24 cellular contexts compared by ENCODE assay signal in genomic region chr6:151306269-151306783, GRCh38.
DNase-seq lines count a peak whose midpoint lies in the region; ATAC-seq, FAIRE-seq and TF ChIP-seq lines count a peak whose summit lies in the region.
"Had no signal": no experiment of that assay in that cellular context is flagged by ENCODE, and none has a peak within 500 bp of the region (broad histone marks: within the 10 kb centered on the region; RNA-seq: fewer than 3 reads in every experiment).

No MANE protein-coding gene starts in this region.

- peaks cover 0 to 11% of the 10 kb centered on the region in 2 experiments; a peak in 2 of 4 replicates for H3K79me1 ChIP-seq in IMR-90 (ENCODE audit: low read depth in 1 of 2, low read length in 2 of 2)

- no peak overlapping the region for H3K27ac ChIP-seq in IMR-90 (ENCODE audit: insufficient read depth, low read length)
- H3K27ac ChIP-seq in K562 (ENCODE audit: extremely low read depth, low read depth, low read length) = no peak overlapping the region
- peak overlapping the region in 3 of 4 donors; percentile 14 to 93 (median 66) for H3K27ac ChIP-seq in sigmoid colon

- H3K36me3 ChIP-seq in IMR-90 (ENCODE audit: control insufficient read depth, insufficient read depth, low read length) = peaks cover 8% of the 10 kb centered on the region
- no peaks in the 10 kb centered on the region for H3K36me3 ChIP-seq in K562 (ENCODE audit: control insufficient read depth, insufficient read depth, low read length)
- peaks cover 0 to 25% (median 4%) of the 10 kb centered on the region in 4 donors for H3K36me3 ChIP-seq in sigmoid colon

- 90% methylated on average over 5 of the region's 12 CpGs; no CpG with 5 or more reads in 1 of the 2 experiments for WGBS in IMR-90 (ENCODE audit: extremely low coverage in 2 of 2, insufficient read length in 1 of 2), 2 experiments
- 7% methylated on average over 12 of the region's 12 CpGs for WGBS in K562 (ENCODE audit: insufficient coverage, low coverage, missing lambda C conversion rate)
- 87 to 90% methylated on average over 12 of the region's 12 CpGs for WGBS in sigmoid colon, 2 donors

- in situ Hi-C loops in IMR-90 (cut with MboI; ENCODE audit: low sequenced_read_pairs) (no loop called here), K562 (cut with MboI) (no loop called here)

- no peak overlapping the region for H3K56ac ChIP-seq in IMR-90 (ENCODE audit: extremely low read depth, insufficient read depth, low read length)

- ATAC-seq in IMR-90 (ENCODE audit: low read depth) (no peak), K562 (no peak)

- no peak overlapping the region for H3K9ac ChIP-seq in IMR-90 (ENCODE audit: low read depth, low read length)
- H3K9ac ChIP-seq in K562 (ENCODE audit: insufficient read depth in 1 of 2, low read depth in 2 of 2, low read length in 2 of 2) = no peak overlapping the region

- intact Hi-C loops in IMR-90 (cut with micrococcal nuclease) (no loop called here), K562 (cut with micrococcal nuclease) (no loop called here), sigmoid colon (cut with DNase I) (no loop called here)

- no peak overlapping the region for H4K91ac ChIP-seq in IMR-90 (ENCODE audit: insufficient read depth, low read depth, low read length)

- BruUV-seq in IMR-90 (replicated peaks; lab: Mats Ljungman, UMichigan) = no TSS peak
- no TSS peak for BruUV-seq in K562 (replicated peaks; lab: Mats Ljungman, UMichigan)

- TF ChIP-seq RAD21 in IMR-90 (IDR thresholded peaks at IDR 0.05; ENCODE audit: low read length) (no peak), K562 (CRISPR knock-in tag; conservative IDR thresholded peaks at IDR 0.05 in 1 of 2, IDR thresholded peaks at IDR 0.05 in 1 of 2) (no peak)

- no peaks in the 10 kb centered on the region for H3K9me3 ChIP-seq in IMR-90 (ENCODE audit: control insufficient read depth, insufficient read depth, low read length)
- no peaks in the 10 kb centered on the region for H3K9me3 ChIP-seq in K562 (replicated peaks; ENCODE audit: control insufficient read depth, insufficient read depth, low read depth, low read length)
- no peaks in the 10 kb centered on the region for H3K9me3 ChIP-seq in sigmoid colon

- no peak overlapping the region for H2AK5ac ChIP-seq in IMR-90 (ENCODE audit: low read depth, low read length)

- H3K4me1 ChIP-seq in IMR-90 (ENCODE audit: control insufficient read depth, insufficient read depth, low read length) (peaks cover 3% of the 10 kb centered on the region; the same call in 1 of the 2 replicates), K562 (replicated peaks in 1 of 2; ENCODE audit: control insufficient read depth in 2 of 2, insufficient read depth in 2 of 2, low read length in 2 of 2) (no peaks in the 10 kb centered on the region; a peak in 1 of 5 replicates), sigmoid colon (peaks cover 0 to 65% (median 28%) of the 10 kb centered on the region in 4 donors)

- no peak for TF ChIP-seq CTCF in IMR-90 (conservative IDR thresholded peaks at IDR 0.05; ENCODE audit: low read depth, low read length)
- no peak for TF ChIP-seq CTCF in K562 (IDR thresholded peaks at IDR 0.05 in 2 of 3, conservative IDR thresholded peaks at IDR 0.05 in 1 of 3; ENCODE audit: insufficient read depth in 2 of 3, low read depth in 1 of 3, low read length in 3 of 3)
- TF ChIP-seq CTCF in sigmoid colon (IDR thresholded peaks at IDR 0.05) = no peak

- no peak overlapping the region for H3K18ac ChIP-seq in IMR-90 (ENCODE audit: low read depth, low read length)

- H2BK15ac ChIP-seq in IMR-90 (ENCODE audit: low read depth, low read length) = no peak overlapping the region

- H2AK9ac ChIP-seq in IMR-90 (replicated peaks; ENCODE audit: low read depth, low read length, poor library complexity) = no peak overlapping the region

- no peaks in the 10 kb centered on the region for H3K79me2 ChIP-seq in K562 (ENCODE audit: control insufficient read depth, insufficient read depth, low read length)

- no peak for FAIRE-seq in K562 (lab: Jason Lieb, UNC)
- FAIRE-seq: GM12891, H1 had no signal

- no peak overlapping the region for H3K4me3 ChIP-seq in IMR-90 (ENCODE audit: insufficient read depth, low read depth, low read length)
- H3K4me3 ChIP-seq in K562 = no peak overlapping the region
- no peak overlapping the region for H3K4me3 ChIP-seq in sigmoid colon

- H2BK20ac ChIP-seq in IMR-90 (ENCODE audit: low read depth, low read length) = no peak overlapping the region

- H3K14ac ChIP-seq in IMR-90 (replicated peaks; ENCODE audit: low read depth, low read length) = no peak overlapping the region

- no peak overlapping the region for H4K5ac ChIP-seq in IMR-90 (ENCODE audit: low read depth, low read length)

- no peak overlapping the region for H3K23ac ChIP-seq in IMR-90 (ENCODE audit: low read depth, low read length)

- POLR2A ChIA-PET in IMR-90 (lab: Charles Lee; ENCODE audit: unreplicated experiment) = no interaction called here
- POLR2A ChIA-PET in K562 (lab: Yijun Ruan, JAX) = interaction anchor here (0.6 to 1.1 kb wide), 3 partner anchors 9 to 20 kb away, joined by 3 read pairs; no protein-coding TSS in a partner anchor

- H3K9me1 ChIP-seq in IMR-90 (ENCODE audit: insufficient read depth, low read length) (no peaks in the 10 kb centered on the region), K562 (ENCODE audit: control insufficient read depth, insufficient read depth, low read length) (no peaks in the 10 kb centered on the region)

- no peak overlapping the region for H2BK5ac ChIP-seq in IMR-90 (ENCODE audit: low read depth, low read length, poor library complexity, severe bottlenecking)

- H4K20me1 ChIP-seq in IMR-90 (ENCODE audit: insufficient read depth, low read length) (no peaks in the 10 kb centered on the region), K562 (replicated peaks; ENCODE audit: control insufficient read depth, insufficient read depth, low read length) (no peaks in the 10 kb centered on the region)

- H3K27me3 ChIP-seq in IMR-90 (ENCODE audit: control insufficient read depth, insufficient read depth, low read length) = no peaks in the 10 kb centered on the region
- H3K27me3 ChIP-seq in K562 (ENCODE audit: control insufficient read depth in 2 of 2, insufficient read depth in 2 of 2, low read length in 2 of 2) = peaks cover 53 to 79% of the 10 kb centered on the region in 2 experiments
- no peaks in the 10 kb centered on the region for H3K27me3 ChIP-seq in sigmoid colon

- TF ChIP-seq EP300 in K562 (IDR thresholded peaks at IDR 0.05; ENCODE audit: low read length) (no peak), sigmoid colon (IDR thresholded peaks at IDR 0.05) (no peak)

- CTCF ChIA-PET in IMR-90 (lab: Yijun Ruan, JAX) = interaction anchor here (0.9 kb wide), 1 partner anchor 292 kb away, joined by 3 read pairs; no protein-coding TSS in a partner anchor
- CTCF ChIA-PET in K562 (lab: Yijun Ruan, JAX; ENCODE audit: low intra/inter-chr PET ratio) = no interaction called here

- H3K4ac ChIP-seq in IMR-90 (ENCODE audit: low read depth, low read length) = no peak overlapping the region

- H2BK120ac ChIP-seq in IMR-90 (ENCODE audit: low read depth, low read length) = no peak overlapping the region

- DNase-seq in NCI-H748 (lab: John Stamatoyannopoulos, UW; ENCODE audit: unreplicated experiment) (peak; percentile 34), NCI-H748 treated with DMSO at 0.1 percent for 48 hours (lab: John Stamatoyannopoulos, UW) (no peak), IMR-90 (no peak), K562 (ENCODE audit: extremely low read depth in 1 of 4, low spot score in 3 of 4) (no peak), sigmoid colon (no peak), NCI-H1436 treated with DMSO at 0.1 percent for 48 hours (lab: John Stamatoyannopoulos, UW) (no peak), NCI-H146 treated with DMSO at 0.1 percent for 48 hours (lab: John Stamatoyannopoulos, UW; ENCODE audit: unreplicated experiment) (no peak)
- DNase-seq: C1 segment of cervical spinal cord; CD4-positive, alpha-beta memory T cell; COR-L47; DMS79; GF-D8; HCEC 1CT; NCI-H1048; NCI-H1436; NCI-H1930; NCI-H2171; NCI-H226; NCI-H524 treated with DMSO at 0.1 percent for 48 hours; RPMI8226; SHP77; T-helper 1 cell had no signal

- H2AFZ ChIP-seq in IMR-90 (replicated peaks; ENCODE audit: low read length, poor library complexity) = no peak overlapping the region
- H2AFZ ChIP-seq in K562 (ENCODE audit: low read depth, low read length) = no peak overlapping the region

- no peak overlapping the region for H4K8ac ChIP-seq in IMR-90 (ENCODE audit: low read depth in 2 of 2, low read length in 2 of 2)

- dilution Hi-C loops in IMR-90 (cut with HindIII; ENCODE audit: low sequenced_read_pairs, unreplicated experiment) = no loop called here

- H3K4me2 ChIP-seq in IMR-90 (ENCODE audit: low read depth, low read length) (no peak overlapping the region), K562 (ENCODE audit: insufficient read depth, low read length) (no peak overlapping the region)

- TF ChIP-seq POLR2A in IMR-90 (IDR thresholded peaks at IDR 0.05; ENCODE audit: low read depth, low read length) = no peak
- no peak for TF ChIP-seq POLR2A in K562 (conservative IDR thresholded peaks at IDR 0.05)
- no peak for TF ChIP-seq POLR2A in sigmoid colon (IDR thresholded peaks at IDR 0.05)

TF ChIP-seq in IMR-90, 13 proteins besides CTCF, POLR2A, EP300 and RAD21 (continues in another document):
- no peak for TF ChIP-seq ELK1 (IDR thresholded peaks at IDR 0.05; ENCODE audit: borderline replicate concordance, low read depth, low read length)
- peak; percentile 58 for TF ChIP-seq MAFK (IDR thresholded peaks at IDR 0.05; ENCODE audit: low read depth, low read length)
- TF ChIP-seq CEBPB (IDR thresholded peaks at IDR 0.05; ENCODE audit: low read depth, low read length) = no peak

TF ChIP-seq in K562, 482 proteins besides CTCF, POLR2A, EP300 and RAD21:
- TF ChIP-seq ZNF316 (IDR thresholded peaks at IDR 0.05) (peak; percentile 12; the same call in 1 of the 2 replicates), CBX8 (IDR thresholded peaks at IDR 0.05; ENCODE audit: borderline replicate concordance, extremely low read depth, low read depth, low read length, poor library complexity, severe bottlenecking) (peak; percentile 96), ARID2 (IDR thresholded peaks at IDR 0.05) (no peak)

Comparison
In these comparisons a context has a peak if more than half of its experiments do, and no peak if none do; other contexts are left out.
1. H3K27ac ChIP-seq: peak in sigmoid colon (3 of 4); none in IMR-90 (single experiment) and K562 (single experiment).